Comparison of ENCODE assay signal across 9 cellular contexts in the genomic region with DNA sequence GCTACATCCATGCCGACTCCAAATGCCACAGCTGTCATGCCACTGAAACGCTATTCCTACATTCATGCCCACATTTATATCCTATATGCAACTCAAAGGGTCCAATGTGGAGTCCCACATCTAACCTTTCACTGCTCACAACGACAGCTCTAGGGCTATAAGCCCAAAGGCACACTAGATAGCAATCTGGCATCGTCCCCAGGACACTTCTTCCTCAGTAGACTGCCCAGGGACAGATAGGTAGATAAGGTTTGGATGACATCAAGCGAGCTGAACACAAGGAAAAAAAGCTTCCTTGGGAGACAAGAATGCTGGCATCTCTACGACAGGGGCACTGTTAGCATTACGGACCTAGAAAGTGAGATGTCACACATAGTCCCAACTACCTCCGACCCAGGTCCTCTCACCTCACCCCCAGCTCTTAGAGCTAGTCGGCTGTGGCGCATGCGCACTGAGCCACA. TPM values are rescaled to one million over a fixed set of nuclear protein-coding genes. Genes with fewer than 3 reads are reported as not detected.
DNase-seq lines count a peak whose midpoint lies in the region; ATAC-seq and TF ChIP-seq lines count a peak whose summit lies in the region.
"Had no signal": no experiment of that assay in that cellular context is flagged by ENCODE, and none has a peak within 500 bp of the region (broad histone marks: within the 10 kb centered on the region; RNA-seq: fewer than 3 reads in every experiment).

No MANE protein-coding gene starts in this region.

- peak overlapping the region; percentile 79 for H3K4me2 ChIP-seq in OCI-LY1 (ENCODE audit: low read length)

- H3F3A ChIP-seq in OCI-LY1 (ENCODE audit: insufficient read depth, low read length) = no peaks in the 10 kb centered on the region

- no peaks in the 10 kb centered on the region for H3K9me2 ChIP-seq in OCI-LY1 (ENCODE audit: low read depth, low read length)

- H3K4me1 ChIP-seq in OCI-LY1 (ENCODE audit: insufficient read depth, low read length, severe bottlenecking) (no peaks in the 10 kb centered on the region), colonic mucosa (no peaks in the 10 kb centered on the region), muscle layer of colon (ENCODE audit: insufficient read depth, low read length) (no peaks in the 10 kb centered on the region)

- no peaks in the 10 kb centered on the region for H3K79me2 ChIP-seq in OCI-LY1 (ENCODE audit: insufficient read depth, low read length)

- intact Hi-C loops in colonic mucosa (cut with DNase I) = no loop called here

- ATAC-seq in GM21367 (IDR thresholded peaks at IDR 0.05; ENCODE audit: unreplicated experiment) (peak; percentile 74), HG02571 (IDR thresholded peaks at IDR 0.05; ENCODE audit: unreplicated experiment) (no peak)

- no peak for TF ChIP-seq CTCF in OCI-LY1 (IDR thresholded peaks at IDR 0.05; ENCODE audit: low read length)
- TF ChIP-seq CTCF in colonic mucosa (IDR thresholded peaks at IDR 0.05) = no peak

- H3K27me3 ChIP-seq in OCI-LY1 (ENCODE audit: insufficient read depth, low read length) = no peaks in the 10 kb centered on the region
- H3K27me3 ChIP-seq in colonic mucosa = no peaks in the 10 kb centered on the region
- H3K27me3 ChIP-seq in muscle layer of colon (ENCODE audit: control insufficient read depth in 1 of 2, insufficient read depth in 2 of 2, low read length in 2 of 2) = no peaks in the 10 kb centered on the region

- H3K9me3 ChIP-seq in OCI-LY1 (ENCODE audit: low read length) = no peaks in the 10 kb centered on the region
- no peaks in the 10 kb centered on the region for H3K9me3 ChIP-seq in colonic mucosa
- no peaks in the 10 kb centered on the region for H3K9me3 ChIP-seq in muscle layer of colon (ENCODE audit: low read length)

- no peaks in the 10 kb centered on the region for H4K20me1 ChIP-seq in OCI-LY1 (ENCODE audit: insufficient read depth, low read length)

- no peak overlapping the region for H2AFZ ChIP-seq in OCI-LY1 (ENCODE audit: low read length)

- DNase-seq in DMS153 (lab: John Stamatoyannopoulos, UW) (peak; percentile 29), colonic mucosa (no peak), NCI-H2171 treated with DMSO at 0.1 percent for 48 hours (lab: John Stamatoyannopoulos, UW) (no peak), T1000 (lab: John Stamatoyannopoulos, UW) (no peak)

- peak overlapping the region; percentile 65 for H3K4me3 ChIP-seq in OCI-LY1 (ENCODE audit: low read depth, low read length, poor library complexity, severe bottlenecking)
- H3K4me3 ChIP-seq in colonic mucosa = peak overlapping the region; percentile 43
- H3K4me3 ChIP-seq in muscle layer of colon (ENCODE audit: low read depth in 1 of 2, low read length in 2 of 2) = peak overlapping the region; percentile 27 to 63

- H3K36me3 ChIP-seq in OCI-LY1 (ENCODE audit: insufficient read depth, low read length) (no peaks in the 10 kb centered on the region), colonic mucosa (no peaks in the 10 kb centered on the region), muscle layer of colon (ENCODE audit: insufficient read depth, low read length) (no peaks in the 10 kb centered on the region)

- H3K9ac ChIP-seq in OCI-LY1 (ENCODE audit: low read length) (peak overlapping the region; percentile 51; the same call in 1 of the 2 replicates), colonic mucosa (ENCODE audit: low read depth in 2 of 2, low read length in 2 of 2) (peak overlapping the region in 1 of 2 donors; percentile 76), muscle layer of colon (ENCODE audit: low read length) (no peak overlapping the region)

- H3K27ac ChIP-seq in OCI-LY1 (ENCODE audit: low read depth, low read length, poor library complexity, severe bottlenecking) (no peak overlapping the region), colonic mucosa (no peak overlapping the region), muscle layer of colon (ENCODE audit: low read depth, low read length) (no peak overlapping the region)

RNA-seq across cellular contexts. Expression of gene RAB9B, which starts 0.7 kb away (rescaled TPM):
- total RNA-seq in colonic mucosa = 1 to 10 TPM in 1 of 2 donors, under 1 TPM in 1; 0.54 to 1.2 TPM

RNA-seq across cellular contexts. Expression of gene PLP1, which starts 54.7 kb away (rescaled TPM):
- 10 to 100 TPM in 1 of 2 donors, 1 to 10 TPM in 1; 4.0 to 11.2 TPM for total RNA-seq in colonic mucosa
- total RNA-seq: T-helper 2 cell treated with Interferon-gamma antibody and Interleukin-4, amounts not matched to agents 100 ng/mL and 5 ng/mL, for 36 hours had no signal
